In the genomic region with DNA sequence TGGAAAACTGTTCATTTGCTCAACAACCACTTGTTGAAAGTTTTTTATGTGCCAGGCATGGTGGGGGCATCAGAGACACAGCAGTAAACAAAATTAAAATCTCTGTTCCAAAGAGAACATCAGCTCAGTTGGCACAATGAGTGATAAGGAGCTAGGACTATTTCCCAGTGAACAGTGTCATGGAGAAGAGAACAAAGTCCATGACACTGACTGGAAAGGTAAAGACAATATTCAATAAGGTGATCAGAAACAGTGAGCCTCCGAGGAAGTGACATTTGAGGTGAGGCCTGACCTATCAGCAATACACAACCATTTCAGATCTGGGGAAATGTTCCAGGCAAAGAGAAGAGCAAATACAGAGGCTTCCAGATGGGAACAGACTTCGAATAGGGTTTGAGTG, we compare ENCODE assay signal across 1 cellular context.
TF ChIP-seq lines count a peak whose summit lies in the region.

No MANE protein-coding gene starts in this region.

TF ChIP-seq in HepG2, 621 proteins besides CTCF, POLR2A, EP300 and RAD21 (continued from another document and continues in another):
- TF ChIP-seq, protein P1, sequence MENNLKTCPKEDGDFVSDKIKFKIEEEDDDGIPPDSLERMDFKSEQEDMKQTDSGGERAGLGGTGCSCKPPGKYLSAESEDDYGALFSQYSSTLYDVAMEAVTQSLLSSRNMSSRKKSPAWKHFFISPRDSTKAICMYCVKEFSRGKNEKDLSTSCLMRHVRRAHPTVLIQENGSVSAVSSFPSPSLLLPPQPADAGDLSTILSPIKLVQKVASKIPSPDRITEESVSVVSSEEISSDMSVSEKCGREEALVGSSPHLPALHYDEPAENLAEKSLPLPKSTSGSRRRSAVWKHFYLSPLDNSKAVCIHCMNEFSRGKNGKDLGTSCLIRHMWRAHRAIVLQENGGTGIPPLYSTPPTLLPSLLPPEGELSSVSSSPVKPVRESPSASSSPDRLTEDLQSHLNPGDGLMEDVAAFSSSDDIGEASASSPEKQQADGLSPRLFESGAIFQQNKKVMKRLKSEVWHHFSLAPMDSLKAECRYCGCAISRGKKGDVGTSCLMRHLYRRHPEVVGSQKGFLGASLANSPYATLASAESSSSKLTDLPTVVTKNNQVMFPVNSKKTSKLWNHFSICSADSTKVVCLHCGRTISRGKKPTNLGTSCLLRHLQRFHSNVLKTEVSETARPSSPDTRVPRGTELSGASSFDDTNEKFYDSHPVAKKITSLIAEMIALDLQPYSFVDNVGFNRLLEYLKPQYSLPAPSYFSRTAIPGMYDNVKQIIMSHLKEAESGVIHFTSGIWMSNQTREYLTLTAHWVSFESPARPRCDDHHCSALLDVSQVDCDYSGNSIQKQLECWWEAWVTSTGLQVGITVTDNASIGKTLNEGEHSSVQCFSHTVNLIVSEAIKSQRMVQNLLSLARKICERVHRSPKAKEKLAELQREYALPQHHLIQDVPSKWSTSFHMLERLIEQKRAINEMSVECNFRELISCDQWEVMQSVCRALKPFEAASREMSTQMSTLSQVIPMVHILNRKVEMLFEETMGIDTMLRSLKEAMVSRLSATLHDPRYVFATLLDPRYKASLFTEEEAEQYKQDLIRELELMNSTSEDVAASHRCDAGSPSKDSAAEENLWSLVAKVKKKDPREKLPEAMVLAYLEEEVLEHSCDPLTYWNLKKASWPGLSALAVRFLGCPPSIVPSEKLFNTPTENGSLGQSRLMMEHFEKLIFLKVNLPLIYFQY (CRISPR knock-in tag; IDR thresholded peaks at IDR 0.05; ENCODE audit: borderline replicate concordance), result no peak
- TF ChIP-seq, protein P2, sequence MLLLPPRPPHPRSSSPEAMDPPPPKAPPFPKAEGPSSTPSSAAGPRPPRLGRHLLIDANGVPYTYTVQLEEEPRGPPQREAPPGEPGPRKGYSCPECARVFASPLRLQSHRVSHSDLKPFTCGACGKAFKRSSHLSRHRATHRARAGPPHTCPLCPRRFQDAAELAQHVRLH (CRISPR knock-in tag; IDR thresholded peaks at IDR 0.05; ENCODE audit: borderline replicate concordance, low read depth), result no peak
- TF ChIP-seq, protein P3, sequence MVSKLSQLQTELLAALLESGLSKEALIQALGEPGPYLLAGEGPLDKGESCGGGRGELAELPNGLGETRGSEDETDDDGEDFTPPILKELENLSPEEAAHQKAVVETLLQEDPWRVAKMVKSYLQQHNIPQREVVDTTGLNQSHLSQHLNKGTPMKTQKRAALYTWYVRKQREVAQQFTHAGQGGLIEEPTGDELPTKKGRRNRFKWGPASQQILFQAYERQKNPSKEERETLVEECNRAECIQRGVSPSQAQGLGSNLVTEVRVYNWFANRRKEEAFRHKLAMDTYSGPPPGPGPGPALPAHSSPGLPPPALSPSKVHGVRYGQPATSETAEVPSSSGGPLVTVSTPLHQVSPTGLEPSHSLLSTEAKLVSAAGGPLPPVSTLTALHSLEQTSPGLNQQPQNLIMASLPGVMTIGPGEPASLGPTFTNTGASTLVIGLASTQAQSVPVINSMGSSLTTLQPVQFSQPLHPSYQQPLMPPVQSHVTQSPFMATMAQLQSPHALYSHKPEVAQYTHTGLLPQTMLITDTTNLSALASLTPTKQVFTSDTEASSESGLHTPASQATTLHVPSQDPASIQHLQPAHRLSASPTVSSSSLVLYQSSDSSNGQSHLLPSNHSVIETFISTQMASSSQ (IDR thresholded peaks at IDR 0.05; ENCODE audit: low read depth), result 0 out of 2 replicates have a peak, but pooled peaks have one; percentile 5
- TF ChIP-seq, protein P3 (CRISPR knock-in tag; IDR thresholded peaks at IDR 0.05; ENCODE audit: borderline replicate concordance), result no peak
- TF ChIP-seq GFI1 (CRISPR knock-in tag; IDR thresholded peaks at IDR 0.05; ENCODE audit: borderline replicate concordance), result no peak
- 0 out of 2 replicates have a peak, but pooled peaks have one; percentile 36 for TF ChIP-seq MEIS2 (CRISPR knock-in tag; IDR thresholded peaks at IDR 0.05)
- TF ChIP-seq POLR2G (IDR thresholded peaks at IDR 0.05; ENCODE audit: low read depth, low read length), result no peak
- no peak for TF ChIP-seq ZNF3 (CRISPR knock-in tag; IDR thresholded peaks at IDR 0.05)
- TF ChIP-seq, protein P4, sequence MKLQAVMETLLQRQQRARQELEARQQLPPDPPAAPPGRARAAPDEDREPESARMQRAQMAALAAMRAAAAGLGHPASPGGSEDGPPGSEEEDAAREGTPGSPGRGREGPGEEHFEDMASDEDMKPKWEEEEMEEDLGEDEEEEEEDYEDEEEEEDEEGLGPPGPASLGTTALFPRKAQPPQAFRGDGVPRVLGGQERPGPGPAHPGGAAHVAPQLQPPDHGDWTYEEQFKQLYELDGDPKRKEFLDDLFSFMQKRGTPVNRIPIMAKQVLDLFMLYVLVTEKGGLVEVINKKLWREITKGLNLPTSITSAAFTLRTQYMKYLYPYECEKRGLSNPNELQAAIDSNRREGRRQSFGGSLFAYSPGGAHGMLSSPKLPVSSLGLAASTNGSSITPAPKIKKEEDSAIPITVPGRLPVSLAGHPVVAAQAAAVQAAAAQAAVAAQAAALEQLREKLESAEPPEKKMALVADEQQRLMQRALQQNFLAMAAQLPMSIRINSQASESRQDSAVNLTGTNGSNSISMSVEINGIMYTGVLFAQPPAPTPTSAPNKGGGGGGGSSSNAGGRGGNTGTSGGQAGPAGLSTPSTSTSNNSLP (IDR thresholded peaks at IDR 0.05; ENCODE audit: low read depth, low read length), result no peak
- no peak for TF ChIP-seq TBX3 (IDR thresholded peaks at IDR 0.05; ENCODE audit: borderline replicate concordance)
- no peak for TF ChIP-seq ZNF782 (CRISPR knock-in tag; IDR thresholded peaks at IDR 0.05; ENCODE audit: borderline replicate concordance)
- no peak for TF ChIP-seq ZNF552 (CRISPR knock-in tag; IDR thresholded peaks at IDR 0.05; ENCODE audit: borderline replicate concordance)
- no peak for TF ChIP-seq MYC (CRISPR knock-in tag; IDR thresholded peaks at IDR 0.05; ENCODE audit: borderline replicate concordance)
- TF ChIP-seq, protein P5, sequence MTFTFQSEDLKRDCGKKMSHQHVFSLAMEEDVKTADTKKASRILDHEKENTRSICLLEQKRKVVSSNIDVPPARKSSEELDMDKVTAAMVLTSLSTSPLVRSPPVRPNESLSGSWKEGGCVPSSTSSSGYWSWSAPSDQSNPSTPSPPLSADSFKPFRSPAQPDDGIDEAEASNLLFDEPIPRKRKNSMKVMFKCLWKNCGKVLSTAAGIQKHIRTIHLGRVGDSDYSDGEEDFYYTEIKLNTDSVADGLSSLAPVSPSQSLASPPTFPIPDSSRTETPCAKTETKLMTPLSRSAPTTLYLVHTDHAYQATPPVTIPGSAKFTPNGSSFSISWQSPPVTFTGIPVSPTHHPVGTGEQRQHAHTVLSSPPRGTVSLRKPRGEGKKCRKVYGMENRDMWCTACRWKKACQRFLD (CRISPR knock-in tag; IDR thresholded peaks at IDR 0.05; ENCODE audit: borderline replicate concordance), result no peak
- TF ChIP-seq HNF4A (CRISPR knock-in tag; IDR thresholded peaks at IDR 0.05), result peak; percentile 78
- TF ChIP-seq ZNF720 (CRISPR knock-in tag; IDR thresholded peaks at IDR 0.05), result no peak
- TF ChIP-seq EEA1 (CRISPR knock-in tag; IDR thresholded peaks at IDR 0.05; ENCODE audit: borderline replicate concordance), result no peak
- TF ChIP-seq ZNF317 (CRISPR knock-in tag; IDR thresholded peaks at IDR 0.05), result no peak
- no peak for TF ChIP-seq ZNF761 (CRISPR knock-in tag; conservative IDR thresholded peaks at IDR 0.05)
- no peak for TF ChIP-seq TAF15 (IDR thresholded peaks at IDR 0.05; ENCODE audit: low read depth, low read length, poor library complexity, severe bottlenecking)
- TF ChIP-seq KLF6 (CRISPR knock-in tag; IDR thresholded peaks at IDR 0.05), result no peak
- TF ChIP-seq, protein P6, sequence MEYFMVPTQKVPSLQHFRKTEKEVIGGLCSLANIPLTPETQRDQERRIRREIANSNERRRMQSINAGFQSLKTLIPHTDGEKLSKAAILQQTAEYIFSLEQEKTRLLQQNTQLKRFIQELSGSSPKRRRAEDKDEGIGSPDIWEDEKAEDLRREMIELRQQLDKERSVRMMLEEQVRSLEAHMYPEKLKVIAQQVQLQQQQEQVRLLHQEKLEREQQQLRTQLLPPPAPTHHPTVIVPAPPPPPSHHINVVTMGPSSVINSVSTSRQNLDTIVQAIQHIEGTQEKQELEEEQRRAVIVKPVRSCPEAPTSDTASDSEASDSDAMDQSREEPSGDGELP (IDR thresholded peaks at IDR 0.05; ENCODE audit: borderline replicate concordance, low read depth), result no peak
- TF ChIP-seq, protein P7, sequence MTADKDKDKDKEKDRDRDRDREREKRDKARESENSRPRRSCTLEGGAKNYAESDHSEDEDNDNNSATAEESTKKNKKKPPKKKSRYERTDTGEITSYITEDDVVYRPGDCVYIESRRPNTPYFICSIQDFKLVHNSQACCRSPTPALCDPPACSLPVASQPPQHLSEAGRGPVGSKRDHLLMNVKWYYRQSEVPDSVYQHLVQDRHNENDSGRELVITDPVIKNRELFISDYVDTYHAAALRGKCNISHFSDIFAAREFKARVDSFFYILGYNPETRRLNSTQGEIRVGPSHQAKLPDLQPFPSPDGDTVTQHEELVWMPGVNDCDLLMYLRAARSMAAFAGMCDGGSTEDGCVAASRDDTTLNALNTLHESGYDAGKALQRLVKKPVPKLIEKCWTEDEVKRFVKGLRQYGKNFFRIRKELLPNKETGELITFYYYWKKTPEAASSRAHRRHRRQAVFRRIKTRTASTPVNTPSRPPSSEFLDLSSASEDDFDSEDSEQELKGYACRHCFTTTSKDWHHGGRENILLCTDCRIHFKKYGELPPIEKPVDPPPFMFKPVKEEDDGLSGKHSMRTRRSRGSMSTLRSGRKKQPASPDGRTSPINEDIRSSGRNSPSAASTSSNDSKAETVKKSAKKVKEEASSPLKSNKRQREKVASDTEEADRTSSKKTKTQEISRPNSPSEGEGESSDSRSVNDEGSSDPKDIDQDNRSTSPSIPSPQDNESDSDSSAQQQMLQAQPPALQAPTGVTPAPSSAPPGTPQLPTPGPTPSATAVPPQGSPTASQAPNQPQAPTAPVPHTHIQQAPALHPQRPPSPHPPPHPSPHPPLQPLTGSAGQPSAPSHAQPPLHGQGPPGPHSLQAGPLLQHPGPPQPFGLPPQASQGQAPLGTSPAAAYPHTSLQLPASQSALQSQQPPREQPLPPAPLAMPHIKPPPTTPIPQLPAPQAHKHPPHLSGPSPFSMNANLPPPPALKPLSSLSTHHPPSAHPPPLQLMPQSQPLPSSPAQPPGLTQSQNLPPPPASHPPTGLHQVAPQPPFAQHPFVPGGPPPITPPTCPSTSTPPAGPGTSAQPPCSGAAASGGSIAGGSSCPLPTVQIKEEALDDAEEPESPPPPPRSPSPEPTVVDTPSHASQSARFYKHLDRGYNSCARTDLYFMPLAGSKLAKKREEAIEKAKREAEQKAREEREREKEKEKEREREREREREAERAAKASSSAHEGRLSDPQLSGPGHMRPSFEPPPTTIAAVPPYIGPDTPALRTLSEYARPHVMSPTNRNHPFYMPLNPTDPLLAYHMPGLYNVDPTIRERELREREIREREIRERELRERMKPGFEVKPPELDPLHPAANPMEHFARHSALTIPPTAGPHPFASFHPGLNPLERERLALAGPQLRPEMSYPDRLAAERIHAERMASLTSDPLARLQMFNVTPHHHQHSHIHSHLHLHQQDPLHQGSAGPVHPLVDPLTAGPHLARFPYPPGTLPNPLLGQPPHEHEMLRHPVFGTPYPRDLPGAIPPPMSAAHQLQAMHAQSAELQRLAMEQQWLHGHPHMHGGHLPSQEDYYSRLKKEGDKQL (CRISPR knock-in tag; IDR thresholded peaks at IDR 0.05; ENCODE audit: low read depth), result no peak
- TF ChIP-seq SP5 (CRISPR knock-in tag; IDR thresholded peaks at IDR 0.05; ENCODE audit: borderline replicate concordance, low read depth), result no peak
- no peak for TF ChIP-seq SP4 (CRISPR knock-in tag; IDR thresholded peaks at IDR 0.05)
- TF ChIP-seq, protein P8, sequence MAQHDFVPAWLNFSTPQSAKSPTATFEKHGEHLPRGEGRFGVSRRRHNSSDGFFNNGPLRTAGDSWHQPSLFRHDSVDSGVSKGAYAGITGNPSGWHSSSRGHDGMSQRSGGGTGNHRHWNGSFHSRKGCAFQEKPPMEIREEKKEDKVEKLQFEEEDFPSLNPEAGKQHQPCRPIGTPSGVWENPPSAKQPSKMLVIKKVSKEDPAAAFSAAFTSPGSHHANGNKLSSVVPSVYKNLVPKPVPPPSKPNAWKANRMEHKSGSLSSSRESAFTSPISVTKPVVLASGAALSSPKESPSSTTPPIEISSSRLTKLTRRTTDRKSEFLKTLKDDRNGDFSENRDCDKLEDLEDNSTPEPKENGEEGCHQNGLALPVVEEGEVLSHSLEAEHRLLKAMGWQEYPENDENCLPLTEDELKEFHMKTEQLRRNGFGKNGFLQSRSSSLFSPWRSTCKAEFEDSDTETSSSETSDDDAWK (CRISPR knock-in tag; IDR thresholded peaks at IDR 0.05), result no peak
- no peak for TF ChIP-seq ZNF264 (CRISPR knock-in tag; IDR thresholded peaks at IDR 0.05)
- no peak for TF ChIP-seq ELF1 (CRISPR knock-in tag; IDR thresholded peaks at IDR 0.05)
- TF ChIP-seq ZNF143 (CRISPR knock-in tag; IDR thresholded peaks at IDR 0.05), result no peak
- no peak for TF ChIP-seq MXI1 (IDR thresholded peaks at IDR 0.05; ENCODE audit: borderline replicate concordance, low read depth, low read length)
- TF ChIP-seq, protein P9, sequence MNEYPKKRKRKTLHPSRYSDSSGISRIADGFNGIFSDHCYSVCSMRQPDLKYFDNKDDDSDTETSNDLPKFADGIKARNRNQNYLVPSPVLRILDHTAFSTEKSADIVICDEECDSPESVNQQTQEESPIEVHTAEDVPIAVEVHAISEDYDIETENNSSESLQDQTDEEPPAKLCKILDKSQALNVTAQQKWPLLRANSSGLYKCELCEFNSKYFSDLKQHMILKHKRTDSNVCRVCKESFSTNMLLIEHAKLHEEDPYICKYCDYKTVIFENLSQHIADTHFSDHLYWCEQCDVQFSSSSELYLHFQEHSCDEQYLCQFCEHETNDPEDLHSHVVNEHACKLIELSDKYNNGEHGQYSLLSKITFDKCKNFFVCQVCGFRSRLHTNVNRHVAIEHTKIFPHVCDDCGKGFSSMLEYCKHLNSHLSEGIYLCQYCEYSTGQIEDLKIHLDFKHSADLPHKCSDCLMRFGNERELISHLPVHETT (CRISPR knock-in tag; conservative IDR thresholded peaks at IDR 0.05), result no peak
- TF ChIP-seq ZNF558 (CRISPR knock-in tag; IDR thresholded peaks at IDR 0.05; ENCODE audit: borderline replicate concordance), result no peak
- no peak for TF ChIP-seq ZNF501 (CRISPR knock-in tag; IDR thresholded peaks at IDR 0.05)
- TF ChIP-seq FOXA1 (IDR thresholded peaks at IDR 0.05), result no peak
- TF ChIP-seq FOXA1 (CRISPR knock-in tag; IDR thresholded peaks at IDR 0.05), result no peak
- no peak for TF ChIP-seq TBX2 (CRISPR knock-in tag; IDR thresholded peaks at IDR 0.05; ENCODE audit: borderline replicate concordance)
- TF ChIP-seq KAT8 (CRISPR knock-in tag; IDR thresholded peaks at IDR 0.05), result 0 out of 2 replicates have a peak, but pooled peaks have one; percentile 20
